In the genomic region with DNA sequence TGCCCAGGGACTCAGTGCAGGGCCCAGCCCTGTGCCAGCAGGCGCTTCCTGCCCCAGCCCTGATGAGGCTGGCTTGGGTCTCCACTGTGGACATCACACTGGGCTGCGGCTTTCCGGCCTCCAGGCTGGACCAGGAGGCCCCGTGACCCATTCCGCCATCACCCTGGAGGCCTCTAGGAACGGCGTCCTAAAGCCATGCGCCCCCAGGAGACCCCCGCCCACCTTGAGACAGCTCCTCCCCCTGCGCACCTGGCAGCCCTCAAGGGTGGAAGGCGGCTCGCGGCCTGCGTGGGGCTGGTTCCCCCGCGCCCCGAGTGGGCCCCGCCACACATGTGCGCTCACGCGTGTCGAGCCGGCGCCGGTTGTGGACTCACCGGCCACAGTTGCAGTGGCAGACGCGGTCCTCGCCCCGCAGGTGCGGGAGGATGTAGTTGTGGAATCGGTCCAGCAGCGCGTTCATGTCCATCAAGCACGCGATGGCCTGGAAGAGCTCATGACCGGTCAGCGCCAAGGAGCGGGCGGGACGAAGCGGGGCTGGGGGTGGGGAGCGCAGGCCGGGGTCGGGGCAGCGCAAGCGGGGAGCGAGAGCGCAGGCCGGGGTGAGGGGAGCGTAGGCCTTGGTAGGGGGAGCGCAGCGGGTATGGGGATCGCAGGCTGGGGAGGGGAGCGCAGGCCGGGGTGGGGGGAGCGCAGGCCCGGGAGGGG, we compare ENCODE assay signal across 9 cellular contexts. TPM values are rescaled to one million over a fixed set of nuclear protein-coding genes. Genes with fewer than 3 reads are reported as not detected.
DNase-seq lines count a peak whose midpoint lies in the region; ATAC-seq lines count a peak whose summit lies in the region.
"Had no signal": no experiment of that assay in that cellular context is flagged by ENCODE, and none has a peak within 500 bp of the region (broad histone marks: within the 10 kb centered on the region; RNA-seq: fewer than 3 reads in every experiment).

No MANE protein-coding gene starts in this region.

- H3K27ac Mint-ChIP-seq in activated naive CD4-positive, alpha-beta T cell treated with anti-CD3 and anti-CD28 coated beads, Interleukin-2, amount 50 U/mL, for 24 hours, result no peak overlapping the region
- no peak overlapping the region for H3K27ac Mint-ChIP-seq in dendritic cell treated with granulocyte-macrophage colony-stimulating factor and Interleukin-4, amounts not matched to agents 40 ng/mL and 50 ng/mL, for 4 days
- H3K27ac Mint-ChIP-seq in memory B cell, result no peak overlapping the region

- 13% methylated on average over 58 of the region's 58 CpGs for WGBS in urinary bladder

- no peaks in the 10 kb centered on the region for H3K27me3 Mint-ChIP-seq in activated naive CD4-positive, alpha-beta T cell treated with anti-CD3 and anti-CD28 coated beads, Interleukin-2, amount 50 U/mL, for 24 hours
- peaks cover 26% of the 10 kb centered on the region for H3K27me3 Mint-ChIP-seq in dendritic cell treated with granulocyte-macrophage colony-stimulating factor and Interleukin-4, amounts not matched to agents 40 ng/mL and 50 ng/mL, for 4 days
- H3K27me3 Mint-ChIP-seq in memory B cell, result peaks cover 4% of the 10 kb centered on the region

- no peaks in the 10 kb centered on the region for H3K4me1 ChIP-seq in urinary bladder (ENCODE audit: insufficient read depth)

- peaks cover 4% of the 10 kb centered on the region for H3K4me1 Mint-ChIP-seq in activated naive CD4-positive, alpha-beta T cell treated with anti-CD3 and anti-CD28 coated beads, Interleukin-2, amount 50 U/mL, for 24 hours
- no peaks in the 10 kb centered on the region for H3K4me1 Mint-ChIP-seq in dendritic cell treated with granulocyte-macrophage colony-stimulating factor and Interleukin-4, amounts not matched to agents 40 ng/mL and 50 ng/mL, for 4 days (ENCODE audit: low read depth)
- H3K4me1 Mint-ChIP-seq in memory B cell, result peaks cover 5% of the 10 kb centered on the region

- ATAC-seq in memory B cell (ENCODE audit: low read depth), result peak; percentile 7
- no peak for ATAC-seq in GM19324 (IDR thresholded peaks at IDR 0.05; ENCODE audit: low FRiP score, unreplicated experiment)
- no peak for ATAC-seq in HG03460 (IDR thresholded peaks at IDR 0.05; ENCODE audit: unreplicated experiment)

- intact Hi-C loops in dendritic cell treated with granulocyte-macrophage colony-stimulating factor and Interleukin-4, amounts not matched to agents 40 ng/mL and 50 ng/mL, for 4 days (cut with micrococcal nuclease), result no loop called here

- H3K36me3 ChIP-seq in urinary bladder (ENCODE audit: insufficient read depth), result no peaks in the 10 kb centered on the region

- H3K36me3 Mint-ChIP-seq in activated naive CD4-positive, alpha-beta T cell treated with anti-CD3 and anti-CD28 coated beads, Interleukin-2, amount 50 U/mL, for 24 hours, result no peaks in the 10 kb centered on the region
- peaks cover 40% of the 10 kb centered on the region for H3K36me3 Mint-ChIP-seq in dendritic cell treated with granulocyte-macrophage colony-stimulating factor and Interleukin-4, amounts not matched to agents 40 ng/mL and 50 ng/mL, for 4 days (ENCODE audit: low read depth)
- H3K36me3 Mint-ChIP-seq in memory B cell, result peaks cover 5% of the 10 kb centered on the region

- H3K4me3 ChIP-seq in urinary bladder (ENCODE audit: low read depth, low read length), result peak overlapping the region; percentile 71

- H3K4me3 Mint-ChIP-seq in activated naive CD4-positive, alpha-beta T cell treated with anti-CD3 and anti-CD28 coated beads, Interleukin-2, amount 50 U/mL, for 24 hours, result peak overlapping the region; percentile 15
- H3K4me3 Mint-ChIP-seq in dendritic cell treated with granulocyte-macrophage colony-stimulating factor and Interleukin-4, amounts not matched to agents 40 ng/mL and 50 ng/mL, for 4 days, result peak overlapping the region; percentile 20
- peak overlapping the region; percentile 86 for H3K4me3 Mint-ChIP-seq in memory B cell

- H3K27ac ChIP-seq in urinary bladder (ENCODE audit: low read depth), result no peak overlapping the region

- H3K9me3 Mint-ChIP-seq in activated naive CD4-positive, alpha-beta T cell treated with anti-CD3 and anti-CD28 coated beads, Interleukin-2, amount 50 U/mL, for 24 hours, result no peaks in the 10 kb centered on the region
- H3K9me3 Mint-ChIP-seq in dendritic cell treated with granulocyte-macrophage colony-stimulating factor and Interleukin-4, amounts not matched to agents 40 ng/mL and 50 ng/mL, for 4 days, result no peaks in the 10 kb centered on the region
- no peaks in the 10 kb centered on the region for H3K9me3 Mint-ChIP-seq in memory B cell

- DNase-seq in activated naive CD4-positive, alpha-beta T cell (lab: John Stamatoyannopoulos, UW), result no peak
- DNase-seq in memory B cell (ENCODE audit: low spot score in 2 of 2), result no peak
- DNase-seq in GF-D8 (lab: John Stamatoyannopoulos, UW), result no peak
- DNase-seq: GDM1 had no signal

RNA-seq across cellular contexts. Expression of a gene that starts 1.0 kb away (rescaled TPM):
- total RNA-seq in urinary bladder, result 6.7 TPM
- 31.0 TPM for polyA plus RNA-seq in urinary bladder

RNA-seq across cellular contexts. Expression of a gene that starts 27.5 kb away (rescaled TPM):
- total RNA-seq in urinary bladder, result 7.1 TPM
- polyA plus RNA-seq in urinary bladder, result 18.8 TPM

RNA-seq across cellular contexts. Expression of a gene that starts 35.2 kb away (rescaled TPM):
- 38.5 TPM for total RNA-seq in urinary bladder
- polyA plus RNA-seq in urinary bladder, result 83.5 TPM

Comparison
In these comparisons a context has a peak if more than half of its experiments do, and no peak if none do; other contexts are left out.
1. H3K4me3 Mint-ChIP-seq: peak in every context shown above with its lines; median percentile 86 in memory B cell; 20 in dendritic cell treated with granulocyte-macrophage colony-stimulating factor and Interleukin-4, amounts not matched to agents 40 ng/mL and 50 ng/mL, for 4 days; 15 in activated naive CD4-positive, alpha-beta T cell treated with anti-CD3 and anti-CD28 coated beads, Interleukin-2, amount 50 U/mL, for 24 hours.